Comparison of ENCODE assay signal across 19 cellular contexts in genomic region chr5:126535856-126536545, GRCh38. TPM values are rescaled to one million over a fixed set of nuclear protein-coding genes. Genes with fewer than 3 reads are reported as not detected.
DNase-seq lines count a peak whose midpoint lies in the region; ATAC-seq, FAIRE-seq and TF ChIP-seq lines count a peak whose summit lies in the region.
"Had no signal": no experiment of that assay in that cellular context is flagged by ENCODE, and none has a peak within 500 bp of the region (broad histone marks: within the 10 kb centered on the region; RNA-seq: fewer than 3 reads in every experiment).

No MANE protein-coding gene starts in this region.

- H2BK5ac ChIP-seq in H1 (ENCODE audit: low read depth, low read length): no peak overlapping the region

- H3K4me2 ChIP-seq in GM23338: no peak overlapping the region
- H3K4me2 ChIP-seq in H1 (ENCODE audit: insufficient read depth in 1 of 2, low read depth in 2 of 2, low read length in 2 of 2): no peak overlapping the region

- H3K9me3 Mint-ChIP-seq in GM23338: 0 out of 3 replicates have a peak, but pooled peaks cover 6% of the 10 kb centered on the region
- H3K9me3 Mint-ChIP-seq in neural crest cell: no peaks in the 10 kb centered on the region

- no peak for DNase-seq in GM23338 (ENCODE audit: low spot score)
- DNase-seq in NCI-H2029 (lab: John Stamatoyannopoulos, UW): peak; percentile 13
- peak in 1 of 2 experiments; percentile 20 for DNase-seq in H1 (ENCODE audit: low read depth in 1 of 2, low spot score in 2 of 2)
- no peak for DNase-seq in neural crest cell (ENCODE audit: low read depth, low spot score)
- DNase-seq in AML-193 (lab: John Stamatoyannopoulos, UW): no peak
- DNase-seq in COLO668 (lab: John Stamatoyannopoulos, UW; ENCODE audit: unreplicated experiment): no peak
- DNase-seq in HuH-7.5 (ENCODE audit: low spot score): no peak
- DNase-seq: Caco-2, DMS153, HCEC 1CT, MG63, NCI-H1092 treated with DMSO at 0.1 percent for 48 hours, NCI-H1694, NCI-H2171, NCI-H446, OCI-M1, SHP77 treated with DMSO at 0.1 percent for 48 hours had no signal

- no peak for TF ChIP-seq CTCF in GM23338 (conservative IDR thresholded peaks at IDR 0.05; ENCODE audit: low read depth in 2 of 2)
- no peak for TF ChIP-seq CTCF in H1 (IDR thresholded peaks at IDR 0.05; ENCODE audit: control extremely low read depth in 1 of 3, insufficient read depth in 1 of 3, low read depth in 1 of 3, low read length in 3 of 3)
- no peak for TF ChIP-seq CTCF in neural crest cell (conservative IDR thresholded peaks at IDR 0.05)

- no peak for TF ChIP-seq RAD21 in H1 (IDR thresholded peaks at IDR 0.05 in 1 of 2, conservative IDR thresholded peaks at IDR 0.05 in 1 of 2; ENCODE audit: low read depth in 2 of 2, low read length in 2 of 2)

- H3K79me2 ChIP-seq in GM23338 (replicated peaks; ENCODE audit: insufficient read depth): no peaks in the 10 kb centered on the region
- H3K79me2 ChIP-seq in H1 (ENCODE audit: control insufficient read depth in 1 of 2, insufficient read depth in 2 of 2, low read length in 2 of 2): no peaks in the 10 kb centered on the region

- no peak overlapping the region for H3K4ac ChIP-seq in H1 (replicated peaks; ENCODE audit: insufficient read length, low read depth, low read length)

- H3K27me3 ChIP-seq in GM23338 (ENCODE audit: insufficient read depth): no peaks in the 10 kb centered on the region
- H3K27me3 ChIP-seq in H1 (replicated peaks in 1 of 4; ENCODE audit: control insufficient read depth in 3 of 4, extremely low read depth in 1 of 4, insufficient read depth in 3 of 4, low read length in 3 of 4): no peaks in the 10 kb centered on the region
- H3K27me3 ChIP-seq: MG63 had no signal

- POLR2A ChIA-PET in H1 (lab: Charles Lee; ENCODE audit: partially characterized antibody): interaction anchor here (0.9 to 1.3 kb wide), 2 partner anchors 10 to 59 kb away, joined by 3 read pairs; partner anchors contain the start of gene ALDH7A1

- TF ChIP-seq EP300 in H1 (IDR thresholded peaks at IDR 0.05; ENCODE audit: borderline replicate concordance in 1 of 2, low read depth in 2 of 2, low read length in 2 of 2): no peak

- H3K27ac ChIP-seq in GM23338 (ENCODE audit: low read depth) (no peak overlapping the region), H1 (ENCODE audit: low read depth, low read length) (no peak overlapping the region)

- no peak overlapping the region for H4K8ac ChIP-seq in H1 (ENCODE audit: extremely low read depth, insufficient read depth, low read length)

- no peaks in the 10 kb centered on the region for H3F3A ChIP-seq in GM23338 (replicated peaks; ENCODE audit: low read depth)

- H2BK20ac ChIP-seq in H1 (ENCODE audit: low read length): no peak overlapping the region

- H4K5ac ChIP-seq in H1 (ENCODE audit: insufficient read length, low read depth, low read length): no peak overlapping the region

- CTCF ChIA-PET in H1 (lab: Charles Lee; ENCODE audit: partially characterized antibody): interaction anchor here (0.7 to 7.7 kb wide), 12 partner anchors 7 to 197 kb away, joined by 3 to 76 read pairs (median 6); no protein-coding TSS in a partner anchor

- H3K36me3 ChIP-seq in GM23338 (ENCODE audit: insufficient read depth) (no peaks in the 10 kb centered on the region), H1 (ENCODE audit: control insufficient read depth in 2 of 4, insufficient read depth in 4 of 4, low read length in 3 of 4) (no peaks in the 10 kb centered on the region)
- H3K36me3 ChIP-seq: MG63 had no signal

- no peak overlapping the region for H3K18ac ChIP-seq in H1 (ENCODE audit: extremely low read depth, low read length)

- H4K20me1 ChIP-seq in GM23338 (replicated peaks; ENCODE audit: insufficient read depth) (no peaks in the 10 kb centered on the region), H1 (replicated peaks in 1 of 2; ENCODE audit: control insufficient read depth in 1 of 2, insufficient read depth in 2 of 2, low read length in 2 of 2) (no peaks in the 10 kb centered on the region)

- 87% methylated on average over 4 of the region's 4 CpGs; no CpG with 5 or more reads in 1 of the 2 experiments for WGBS in H1 (ENCODE audit: extremely low coverage in 1 of 2, insufficient coverage in 1 of 2, insufficient read length in 1 of 2, insufficient replicate concordance in 2 of 2, low coverage in 1 of 2, low lambda C conversion rate in 2 of 2, missing lambda C conversion rate in 1 of 2), 2 experiments

- H3K14ac ChIP-seq in H1 (ENCODE audit: insufficient read length): no peak overlapping the region

- no peak for FAIRE-seq in H1 (lab: Jason Lieb, UNC)

- H2BK120ac ChIP-seq in H1 (replicated peaks; ENCODE audit: low read depth, low read length): no peak overlapping the region

- H3K27ac Mint-ChIP-seq in GM23338 (no peak overlapping the region), neural crest cell (ENCODE audit: unreplicated experiment) (peak overlapping the region; percentile 45)

- no peak overlapping the region for H2BK12ac ChIP-seq in H1 (ENCODE audit: low read depth, low read length)

- H3K36me3 Mint-ChIP-seq in GM23338 (ENCODE audit: low read depth) (no peaks in the 10 kb centered on the region), neural crest cell (ENCODE audit: low read depth) (no peaks in the 10 kb centered on the region)

- H3K27me3 Mint-ChIP-seq in GM23338 (ENCODE audit: insufficient read depth, low read depth, poor library complexity) (peaks cover 5% of the 10 kb centered on the region), neural crest cell (ENCODE audit: low read depth) (no peaks in the 10 kb centered on the region)

- 0 out of 2 replicates have a peak overlapping the region, but pooled peaks have one; percentile 35 for H2AFZ ChIP-seq in GM23338
- H2AFZ ChIP-seq in H1 (ENCODE audit: low read length): no peak overlapping the region

- H3K4me3 Mint-ChIP-seq in GM23338: no peak overlapping the region
- H3K4me3 Mint-ChIP-seq in neural crest cell: no peak overlapping the region

- H3K4me1 ChIP-seq in GM23338 (ENCODE audit: insufficient read depth): no peaks in the 10 kb centered on the region
- H3K4me1 ChIP-seq in H1 (replicated peaks in 1 of 4; ENCODE audit: control insufficient read depth in 3 of 4, insufficient read depth in 4 of 4, low read length in 3 of 4): peaks cover 0 to 2% (median under 1%) of the 10 kb centered on the region in 4 experiments; a peak in 3 of 7 replicates
- H3K4me1 ChIP-seq: Caco-2 had no signal

- H3K4me1 Mint-ChIP-seq in GM23338 (peaks cover 3% of the 10 kb centered on the region; the same call in 1 of the 3 replicates), neural crest cell (peaks cover 42% of the 10 kb centered on the region)

- no peak for TF ChIP-seq POLR2A in H1 (IDR thresholded peaks at IDR 0.05; ENCODE audit: control extremely low read depth in 1 of 2, low read depth in 2 of 2, low read length in 2 of 2)

- H4K91ac ChIP-seq in H1 (replicated peaks; ENCODE audit: insufficient read length, low read length): no peak overlapping the region

- no peaks in the 10 kb centered on the region for H3K9me2 ChIP-seq in GM23338 (ENCODE audit: insufficient read depth)

- no peak overlapping the region for H3K56ac ChIP-seq in H1 (replicated peaks; ENCODE audit: insufficient read length, low read depth, low read length)

- H3K79me1 ChIP-seq in H1 (ENCODE audit: low read depth, low read length): no peaks in the 10 kb centered on the region

- H3K23me2 ChIP-seq in H1 (ENCODE audit: low read depth, low read length): no peaks in the 10 kb centered on the region

- no peak overlapping the region for H2BK15ac ChIP-seq in H1 (ENCODE audit: low read length)

- no peak overlapping the region for H2AK5ac ChIP-seq in H1 (ENCODE audit: low read depth, low read length)

- H3K9me3 ChIP-seq in H1 (ENCODE audit: insufficient read depth in 2 of 2, low read depth in 1 of 2, low read length in 1 of 2): no peaks in the 10 kb centered on the region
- H3K9me3 ChIP-seq: Caco-2, MG63 had no signal

- H3K23ac ChIP-seq in H1 (ENCODE audit: insufficient read length): no peak overlapping the region

- ATAC-seq in GM23338 (no peak), HG03175 (IDR thresholded peaks at IDR 0.05; ENCODE audit: unreplicated experiment) (no peak)
- ATAC-seq: SK-N-SH treated with all-trans-retinoic acid at 6 μM for 48 hours had no signal

- no peak overlapping the region for H3K4me3 ChIP-seq in GM23338
- H3K4me3 ChIP-seq in H1 (ENCODE audit: extremely low read depth in 1 of 4, insufficient read depth in 2 of 4, low read depth in 3 of 4, low read length in 4 of 4): no peak overlapping the region
- H3K4me3 ChIP-seq: MG63 had no signal

- no peak overlapping the region for H3K9ac ChIP-seq in H1 (replicated peaks in 1 of 4; ENCODE audit: extremely low read depth in 1 of 4, low read depth in 3 of 4, low read length in 3 of 4)

TF ChIP-seq in GM23338, 12 proteins besides CTCF, POLR2A, EP300 and RAD21 (continues in another document):
- TF ChIP-seq NANOG (IDR thresholded peaks at IDR 0.05; ENCODE audit: borderline replicate concordance) (no peak), EZH2 (IDR thresholded peaks at IDR 0.05; ENCODE audit: low read depth, unreplicated experiment) (no peak), ZNF114 (CRISPR knock-in tag; IDR thresholded peaks at IDR 0.05) (no peak)

TF ChIP-seq in H1, 55 proteins besides CTCF, POLR2A, EP300 and RAD21:
- TF ChIP-seq TEAD4 (IDR thresholded peaks at IDR 0.05; ENCODE audit: low read depth, low read length): peak; percentile 48; the same call in 1 of the 2 replicates
- TF ChIP-seq RBBP5 (IDR thresholded peaks at IDR 0.05; ENCODE audit: borderline replicate concordance, low read depth, low read length): no peak
- no peak for TF ChIP-seq POU5F1 (IDR thresholded peaks at IDR 0.05; ENCODE audit: low read depth, low read length)

RNA-seq across cellular contexts. Expression of gene ALDH7A1, which starts 59.0 kb away (rescaled TPM):
- 122 and 135 TPM in 2 replicates for total RNA-seq in GM23338 (2014; rRNA removed; shearing (Covaris generic))
- 184 and 198 TPM in 2 replicates for polyA plus RNA-seq in GM23338 (2016; fragmentation: Nextera tagmentation; extraction: Ambion mirVana)
- 205 and 225 TPM in 2 replicates for total RNA-seq in H1 (2021; fragmentation: NEBNext Ultra II Directional; extraction: Animal tissue kit (Norgen Biotek cat#: 25700))
- 65.8 and 99.6 TPM in 2 replicates for polyA plus RNA-seq in H1 (2011; rRNA removed)
- polyA plus RNA-seq in H1 (2011; cell fraction: cytosol; rRNA removed): 163 TPM
- 76.6 TPM for polyA plus RNA-seq in H1 (2011; cell fraction: nucleus; rRNA removed)
- polyA plus RNA-seq in H1 (2012, experiment 1 of 2): 232 to 268 TPM (median 259 TPM) in 4 replicates
- 30.7 TPM for polyA plus RNA-seq in H1 (2012, experiment 2 of 2)
- 157 TPM for polyA plus RNA-seq in H1 (2013, experiment 1 of 2)
- 165 TPM for polyA plus RNA-seq in H1 (2013, experiment 2 of 2)
- polyA minus RNA-seq in H1 (2011; rRNA and poly(A)+ RNA removed): 138 and 143 TPM in 2 replicates
- polyA minus RNA-seq in H1 (2011; cell fraction: cytosol; rRNA and poly(A)+ RNA removed): 64.1 TPM
- polyA minus RNA-seq in H1 (2011; cell fraction: nucleus; rRNA and poly(A)+ RNA removed): 150 TPM
- total RNA-seq in neural crest cell: 169 TPM in 2 replicates
